Comparison of ENCODE assay signal across 9 cellular contexts in genomic region chr13:43307921-43308433, GRCh38.
DNase-seq lines count a peak whose midpoint lies in the region; ATAC-seq and TF ChIP-seq lines count a peak whose summit lies in the region.
"Had no signal": no experiment of that assay in that cellular context is flagged by ENCODE, and none has a peak within 500 bp of the region (broad histone marks: within the 10 kb centered on the region; RNA-seq: fewer than 3 reads in every experiment).

No MANE protein-coding gene starts in this region.

- H3K9me3 ChIP-seq in adrenal gland (replicated peaks in 1 of 3), result no peaks in the 10 kb centered on the region

- no peaks in the 10 kb centered on the region for H3K36me3 ChIP-seq in adrenal gland (replicated peaks in 1 of 2)

- TF ChIP-seq CTCF in adrenal gland (IDR thresholded peaks at IDR 0.05), result peak in 4 of 6 experiments; percentile 26 to 35 (median 30)

- WGBS in adrenal gland, 4 donors, result 16 to 28% (median 18%) methylated on average over 6 to 7 of the region's 7 CpGs

- TF ChIP-seq POLR2A in adrenal gland (IDR thresholded peaks at IDR 0.05), result peak in 1 of 2 donors; percentile 18

- peaks cover 0 to 22% of the 10 kb centered on the region in 2 donors for H3K4me1 ChIP-seq in adrenal gland (replicated peaks in 1 of 2)

- peak overlapping the region in 3 of 5 donors; percentile 6 to 61 (median 38) for H3K27ac ChIP-seq in adrenal gland
- peak overlapping the region; percentile 31 for H3K27ac ChIP-seq in substantia nigra (ENCODE audit: low read depth, low read length, poor library complexity, severe bottlenecking)

- ATAC-seq in GM18499 (IDR thresholded peaks at IDR 0.05; ENCODE audit: insufficient read depth, unreplicated experiment), result peak; percentile 61
- ATAC-seq in HG02759 (IDR thresholded peaks at IDR 0.05; ENCODE audit: unreplicated experiment), result peak; percentile 77
- ATAC-seq: T-cell had no signal

- H3K27me3 ChIP-seq in adrenal gland, result no peaks in the 10 kb centered on the region

- no peak overlapping the region for H3K4me3 ChIP-seq in adrenal gland

- DNase-seq in NCI-H1930 (lab: John Stamatoyannopoulos, UW) (peak; percentile 17 to 63), adrenal gland (peak; percentile 87 to 98 (median 97)), iris pigment epithelial cell (ENCODE audit: low read depth) (peak; percentile 95), substantia nigra (lab: John Stamatoyannopoulos, UW) (peak in 36 of 49 donors; percentile 3 to 67 (median 38)), 8988T (no peak)
- no peak for DNase-seq in activated CD4-positive, alpha-beta T cell treated with anti-CD3 and anti-CD28 coated beads, Interleukin-2, amount 50 U/mL, for 48 hours

- intact Hi-C loops in adrenal gland (cut with DNase I), result no loop called here

Comparison
In these comparisons a context has a peak if more than half of its experiments do, and no peak if none do; other contexts are left out.
1. DNase-seq: peak in NCI-H1930 (2 of 2), adrenal gland (7 of 7), iris pigment epithelial cell (single experiment) and substantia nigra (36 of 49); none in activated CD4-positive, alpha-beta T cell treated with anti-CD3 and anti-CD28 coated beads, Interleukin-2, amount 50 U/mL, for 48 hours (0 of 2) and 8988T (single experiment).